In the genomic region with DNA sequence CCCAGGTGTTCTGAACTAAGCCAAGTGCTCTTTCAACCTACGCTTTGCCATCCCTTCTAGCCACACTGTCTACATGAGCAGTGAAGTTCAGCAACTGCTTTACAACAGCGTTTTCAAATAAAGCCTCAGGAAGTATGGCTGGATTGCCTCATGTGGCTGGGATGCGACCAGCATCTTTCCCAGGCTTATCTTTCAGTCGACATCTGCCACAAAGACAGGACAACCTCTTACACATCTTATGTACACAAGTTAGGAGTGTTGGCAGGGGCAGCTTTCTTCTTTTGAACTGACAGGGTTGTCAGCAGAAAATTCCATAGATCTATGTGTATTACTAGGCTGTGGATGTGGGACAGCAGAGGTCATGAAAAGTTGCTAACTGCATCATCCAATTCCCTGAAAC, we compare ENCODE assay signal across 20 cellular contexts.
"Had no signal": no experiment of that assay in that cellular context is flagged by ENCODE, and none has a peak within 500 bp of the region (broad histone marks: within the 10 kb centered on the region; RNA-seq: fewer than 3 reads in every experiment).

No MANE protein-coding gene starts in this region.

- ATAC-seq: activated T-cell treated with anti-CD3 and anti-CD28 coated beads, Interleukin-2, amount 50 U/mL, for 72 hours; foreskin keratinocyte; left lobe of liver; lower lobe of right lung; natural killer cell; right cardiac atrium; stimulated activated effector memory CD8-positive, alpha-beta T cell treated with anti-CD3 and anti-CD28 coated beads, Interleukin-12 subunit alpha, Interleukin-12 subunit beta, amount 100 ng/mL, for 72 hours; stimulated activated naive CD8-positive, alpha-beta T cell treated with anti-CD3 and anti-CD28 coated beads, Interleukin-15, amount 100 ng/mL, for 72 hours; T-helper 17 cell had no signal

- H3K36me3 ChIP-seq: cardiac muscle cell, lower lobe of right lung, pancreas, suprapubic skin, transverse colon had no signal

- H3K9me3 ChIP-seq: lower lobe of right lung, pancreas, suprapubic skin, transverse colon had no signal

- H3K27ac ChIP-seq: cardiac muscle cell, foreskin keratinocyte, lower lobe of right lung, pancreas, skin epidermis, suprapubic skin, transverse colon had no signal

- H3K4me3 ChIP-seq: cardiac muscle cell, lower lobe of right lung, pancreas, skin epidermis, suprapubic skin, transverse colon had no signal

- H3K4me1 ChIP-seq: foreskin keratinocyte, pancreas had no signal

- H3K36me3 Mint-ChIP-seq: activated naive CD4-positive, alpha-beta T cell treated with anti-CD3 and anti-CD28 coated beads, Interleukin-2, amount 10 ng/mL, durations not matched to agents 7 days and 5 days; natural killer cell; stimulated activated effector memory CD8-positive, alpha-beta T cell treated with anti-CD3 and anti-CD28 coated beads, Interleukin-12 subunit alpha, Interleukin-12 subunit beta, amount 100 ng/mL, for 72 hours had no signal

- H3K27me3 Mint-ChIP-seq: activated CD4-positive, alpha-beta memory T cell treated with anti-CD3 and anti-CD28 coated beads, Interleukin-2, amount 10 ng/mL, durations not matched to agents 7 days and 5 days; activated CD4-positive, alpha-beta T cell treated with anti-CD3 and anti-CD28 coated beads, Interleukin-2, amount 10 ng/mL, durations not matched to agents 24 days and 14 days; activated naive CD4-positive, alpha-beta T cell treated with anti-CD3 and anti-CD28 coated beads, Interleukin-2, amount 10 ng/mL, durations not matched to agents 7 days and 5 days; stimulated activated naive CD8-positive, alpha-beta T cell treated with anti-CD3 and anti-CD28 coated beads, Interleukin-15, amount 100 ng/mL, for 72 hours; T-helper 17 cell had no signal

- H3K4me3 Mint-ChIP-seq: activated CD4-positive, alpha-beta memory T cell treated with anti-CD3 and anti-CD28 coated beads, Interleukin-2, amount 10 ng/mL, durations not matched to agents 7 days and 5 days; activated CD4-positive, alpha-beta T cell treated with anti-CD3 and anti-CD28 coated beads, Interleukin-2, amount 10 ng/mL, durations not matched to agents 24 days and 14 days; activated naive CD4-positive, alpha-beta T cell treated with anti-CD3 and anti-CD28 coated beads, Interleukin-2, amount 10 ng/mL, durations not matched to agents 7 days and 5 days; activated T-cell treated with anti-CD3 and anti-CD28 coated beads, Interleukin-2, amount 50 U/mL, for 72 hours; natural killer cell; stimulated activated effector memory CD8-positive, alpha-beta T cell treated with anti-CD3 and anti-CD28 coated beads, Interleukin-12 subunit alpha, Interleukin-12 subunit beta, amount 100 ng/mL, for 72 hours; stimulated activated naive CD8-positive, alpha-beta T cell treated with anti-CD3 and anti-CD28 coated beads, Interleukin-15, amount 100 ng/mL, for 72 hours; T-helper 17 cell had no signal

- H3K27me3 ChIP-seq: pancreas, suprapubic skin, transverse colon had no signal

- DNase-seq: activated CD4-positive, alpha-beta memory T cell treated with anti-CD3 and anti-CD28 coated beads, Interleukin-2, amount 10 ng/mL, durations not matched to agents 7 days and 5 days; activated CD4-positive, alpha-beta T cell treated with anti-CD3 and anti-CD28 coated beads, Interleukin-2, amount 10 ng/mL, durations not matched to agents 24 days and 14 days; activated effector memory CD4-positive, alpha-beta T cell treated with Interleukin-2 at 50 U/mL for 16 hours; activated naive CD4-positive, alpha-beta T cell treated with anti-CD3 and anti-CD28 coated beads, Interleukin-2, amount 10 ng/mL, durations not matched to agents 7 days and 5 days; activated T-cell treated with anti-CD3 and anti-CD28 coated beads, Interleukin-2, amount 50 U/mL, for 72 hours; foreskin keratinocyte; lower lobe of right lung; natural killer cell; pancreas; right cardiac atrium; stimulated activated CD4-positive, alpha-beta T cell treated with anti-CD3 and anti-CD28 coated beads, Interleukin-2, amount 100 ng/mL, for 24 hours; stimulated activated naive CD8-positive, alpha-beta T cell treated with anti-CD3 and anti-CD28 coated beads, Interleukin-15, amount 100 ng/mL, for 72 hours; SW 1271; T-helper 17 cell; transverse colon had no signal

- H3K27ac Mint-ChIP-seq: activated CD4-positive, alpha-beta memory T cell treated with anti-CD3 and anti-CD28 coated beads, Interleukin-2, amount 10 ng/mL, durations not matched to agents 7 days and 5 days; activated CD4-positive, alpha-beta T cell treated with anti-CD3 and anti-CD28 coated beads, Interleukin-2, amount 10 ng/mL, durations not matched to agents 24 days and 14 days; activated naive CD4-positive, alpha-beta T cell treated with anti-CD3 and anti-CD28 coated beads, Interleukin-2, amount 10 ng/mL, durations not matched to agents 7 days and 5 days; activated T-cell treated with anti-CD3 and anti-CD28 coated beads, Interleukin-2, amount 50 U/mL, for 72 hours; natural killer cell; stimulated activated effector memory CD8-positive, alpha-beta T cell treated with anti-CD3 and anti-CD28 coated beads, Interleukin-12 subunit alpha, Interleukin-12 subunit beta, amount 100 ng/mL, for 72 hours; stimulated activated naive CD8-positive, alpha-beta T cell treated with anti-CD3 and anti-CD28 coated beads, Interleukin-15, amount 100 ng/mL, for 72 hours; T-helper 17 cell had no signal

- H3K9me3 Mint-ChIP-seq: activated CD4-positive, alpha-beta memory T cell treated with anti-CD3 and anti-CD28 coated beads, Interleukin-2, amount 10 ng/mL, durations not matched to agents 7 days and 5 days; activated CD4-positive, alpha-beta T cell treated with anti-CD3 and anti-CD28 coated beads, Interleukin-2, amount 10 ng/mL, durations not matched to agents 24 days and 14 days; activated naive CD4-positive, alpha-beta T cell treated with anti-CD3 and anti-CD28 coated beads, Interleukin-2, amount 10 ng/mL, durations not matched to agents 7 days and 5 days; activated T-cell treated with anti-CD3 and anti-CD28 coated beads, Interleukin-2, amount 50 U/mL, for 72 hours; natural killer cell; stimulated activated effector memory CD8-positive, alpha-beta T cell treated with anti-CD3 and anti-CD28 coated beads, Interleukin-12 subunit alpha, Interleukin-12 subunit beta, amount 100 ng/mL, for 72 hours; stimulated activated naive CD8-positive, alpha-beta T cell treated with anti-CD3 and anti-CD28 coated beads, Interleukin-15, amount 100 ng/mL, for 72 hours had no signal

- H3K4me1 Mint-ChIP-seq: activated CD4-positive, alpha-beta memory T cell treated with anti-CD3 and anti-CD28 coated beads, Interleukin-2, amount 10 ng/mL, durations not matched to agents 7 days and 5 days; activated CD4-positive, alpha-beta T cell treated with anti-CD3 and anti-CD28 coated beads, Interleukin-2, amount 10 ng/mL, durations not matched to agents 24 days and 14 days; activated naive CD4-positive, alpha-beta T cell treated with anti-CD3 and anti-CD28 coated beads, Interleukin-2, amount 10 ng/mL, durations not matched to agents 7 days and 5 days; natural killer cell; stimulated activated effector memory CD8-positive, alpha-beta T cell treated with anti-CD3 and anti-CD28 coated beads, Interleukin-12 subunit alpha, Interleukin-12 subunit beta, amount 100 ng/mL, for 72 hours; stimulated activated naive CD8-positive, alpha-beta T cell treated with anti-CD3 and anti-CD28 coated beads, Interleukin-15, amount 100 ng/mL, for 72 hours had no signal

- FAIRE-seq: pancreas had no signal
